8 cellular contexts compared by ENCODE assay signal in the genomic region with DNA sequence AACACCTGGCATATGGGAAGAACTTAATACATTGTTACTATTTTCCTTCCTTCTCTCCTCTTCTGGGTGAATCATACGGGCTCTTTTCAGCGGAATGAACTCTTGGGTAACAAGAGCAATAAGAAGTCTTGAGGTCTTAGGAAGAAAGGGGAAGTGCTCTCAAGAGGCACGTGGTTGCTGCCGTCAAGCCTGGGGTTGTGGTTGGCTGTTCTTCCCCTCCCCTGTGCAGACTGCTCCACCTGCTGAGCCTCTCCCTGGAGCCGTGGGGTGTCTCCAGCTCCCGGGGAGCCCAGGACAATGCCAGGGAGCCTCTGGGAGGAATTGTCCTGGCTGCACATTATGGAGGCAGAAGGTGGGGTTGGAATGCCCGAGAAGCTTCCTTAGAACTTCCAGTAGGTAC. TPM values are rescaled to one million over a fixed set of nuclear protein-coding genes. Genes with fewer than 3 reads are reported as not detected.
A peak's percentile ranks its signal among the peaks of the same experiment; 100 is the strongest.
DNase-seq lines count a peak whose midpoint lies in the region; ATAC-seq, FAIRE-seq and TF ChIP-seq lines count a peak whose summit lies in the region.

No MANE protein-coding gene starts in this region.

- RAD21 ChIA-PET in GM12878 (lab: Charles Lee; ENCODE audit: unreplicated experiment): no interaction called here

- peak; percentile 97 for FAIRE-seq in GM12878 (lab: Jason Lieb, UNC)

- TF ChIP-seq RAD21 in GM12878 (IDR thresholded peaks at IDR 0.05; ENCODE audit: insufficient read depth, low read depth, low read length): no peak

- H3K36me3 ChIP-seq in GM12878 (ENCODE audit: control insufficient read depth in 2 of 2, insufficient read depth in 2 of 2, low read length in 1 of 2): no peaks in the 10 kb centered on the region
- H3K36me3 ChIP-seq in stomach: no peaks in the 10 kb centered on the region
- no peaks in the 10 kb centered on the region for H3K36me3 ChIP-seq in hepatocyte (replicated peaks; ENCODE audit: insufficient read depth, low read depth)

- peak; percentile 39 to 71; a peak in 3 of 4 replicates for TF ChIP-seq EP300 in GM12878 (IDR thresholded peaks at IDR 0.05; ENCODE audit: borderline replicate concordance in 1 of 2, control insufficient read depth in 1 of 2, low read depth in 2 of 2, low read length in 2 of 2)
- TF ChIP-seq EP300 in stomach (IDR thresholded peaks at IDR 0.05): no peak

- H3K4me3 ChIP-seq in GM12878 (no peak overlapping the region), stomach (no peak overlapping the region), hepatocyte (no peak overlapping the region)

- no TSS peak for BruUV-seq in GM12878 (replicated peaks; lab: Mats Ljungman, UMichigan)

- SMC1A ChIA-PET in GM12878 (lab: Charles Lee; ENCODE audit: uncharacterized antibody, unreplicated experiment): no interaction called here

- POLR2A ChIA-PET in GM12878 (lab: Charles Lee): interaction anchor here (1.1 kb wide), 1 partner anchor 12 kb away, joined by 3 read pairs; no protein-coding TSS in a partner anchor
- POLR2A ChIA-PET in HEK293T (lab: Yijun Ruan, JAX): no interaction called here

- intact Hi-C loops in GM12878 (cut with micrococcal nuclease; ENCODE audit: unreplicated experiment): no loop called here
- intact Hi-C loops in stomach (cut with DNase I; ENCODE audit: low total_unique reads): no loop called here

- H2AFZ ChIP-seq in GM12878 (ENCODE audit: control insufficient read depth, low read depth, low read length): peak overlapping the region; percentile 38; the same call in 1 of the 2 replicates
- no peak overlapping the region for H2AFZ ChIP-seq in hepatocyte

- H4K20me1 ChIP-seq in GM12878 (ENCODE audit: control insufficient read depth, insufficient read depth) (no peaks in the 10 kb centered on the region), hepatocyte (ENCODE audit: insufficient read depth, poor library complexity, severe bottlenecking) (no peaks in the 10 kb centered on the region)

- H3K27ac ChIP-seq in GM12878 (ENCODE audit: control insufficient read depth, insufficient read depth): no peak overlapping the region
- peak overlapping the region in 2 of 5 donors; percentile 60 for H3K27ac ChIP-seq in stomach
- no peak overlapping the region for H3K27ac ChIP-seq in hepatocyte

- TF ChIP-seq POLR2A in GM12878 (IDR thresholded peaks at IDR 0.05; ENCODE audit: low read depth, low read length): no peak
- TF ChIP-seq POLR2A in stomach (IDR thresholded peaks at IDR 0.05): no peak

- 0 out of 6 replicates have a peak, but pooled peaks of 1 of the 3 experiments have one; percentile 11 for TF ChIP-seq CTCF in GM12878 (IDR thresholded peaks at IDR 0.05 in 2 of 3, conservative IDR thresholded peaks at IDR 0.05 in 1 of 3; ENCODE audit: control insufficient read depth in 2 of 3, extremely low read depth in 1 of 3, insufficient read depth in 1 of 3, low read depth in 3 of 3, low read length in 3 of 3)
- TF ChIP-seq CTCF in stomach (IDR thresholded peaks at IDR 0.05): no peak
- no peak for TF ChIP-seq CTCF in hepatocyte (IDR thresholded peaks at IDR 0.05; ENCODE audit: poor library complexity)

- H3K9me2 ChIP-seq in hepatocyte (replicated peaks; ENCODE audit: insufficient read depth): no peaks in the 10 kb centered on the region

- ATAC-seq in GM18517 (IDR thresholded peaks at IDR 0.05; ENCODE audit: unreplicated experiment) (peak; percentile 79), HG02610 (IDR thresholded peaks at IDR 0.05; ENCODE audit: unreplicated experiment) (peak; percentile 98), GM12878 (peak; percentile 99)

- H3K9me3 ChIP-seq in GM12878 (replicated peaks; ENCODE audit: control insufficient read depth, insufficient read depth, low read length): no peaks in the 10 kb centered on the region
- no peaks in the 10 kb centered on the region for H3K9me3 ChIP-seq in stomach
- no peaks in the 10 kb centered on the region for H3K9me3 ChIP-seq in hepatocyte (ENCODE audit: low read depth)

- WGBS in GM12878 (ENCODE audit: insufficient coverage, insufficient replicate concordance, low lambda C conversion rate, missing lambda C conversion rate): 12% methylated on average over 7 of the region's 7 CpGs
- 51 to 61% (median 55%) methylated on average over 6 to 7 of the region's 7 CpGs for WGBS in stomach, 5 donors
- WGBS in hepatocyte (ENCODE audit: low lambda C conversion rate, missing lambda C conversion rate): 86% methylated on average over 7 of the region's 7 CpGs

- no peak overlapping the region for H3K4me2 ChIP-seq in GM12878 (ENCODE audit: control insufficient read depth, insufficient read depth)
- no peak overlapping the region for H3K4me2 ChIP-seq in hepatocyte

- H3K4me1 ChIP-seq in GM12878 (ENCODE audit: control insufficient read depth, insufficient read depth, low read length): peaks cover 3% of the 10 kb centered on the region; the same call in 1 of the 2 replicates
- H3K4me1 ChIP-seq in stomach: no peaks in the 10 kb centered on the region
- H3K4me1 ChIP-seq in hepatocyte (ENCODE audit: insufficient read depth): no peaks in the 10 kb centered on the region

- peak; percentile 53 for DNase-seq in NAMALWA (ENCODE audit: low spot score)
- peak; percentile 31 for DNase-seq in GM12878 (ENCODE audit: low read depth, low spot score)
- peak; percentile 49 for DNase-seq in stomach
- no peak for DNase-seq in HEK293T (ENCODE audit: extremely low spot score)
- no peak for DNase-seq in HCEC 1CT
- no peak for DNase-seq in hepatocyte (ENCODE audit: low spot score)

- in situ Hi-C loops in GM12878 (cut with MboI): no loop called here

- H3K27me3 ChIP-seq in GM12878 (replicated peaks in 1 of 2; ENCODE audit: control insufficient read depth in 2 of 2, insufficient read depth in 2 of 2, low read length in 1 of 2) (no peaks in the 10 kb centered on the region), stomach (peaks cover 0 to 3% (median 0%) of the 10 kb centered on the region in 3 donors), hepatocyte (no peaks in the 10 kb centered on the region)

- CTCF ChIA-PET in GM12878 (lab: Yijun Ruan, JAX) (no interaction called here), HEK293T (lab: Yijun Ruan, JAX) (no interaction called here)

- no peaks in the 10 kb centered on the region for H3K79me2 ChIP-seq in GM12878 (ENCODE audit: control insufficient read depth, insufficient read depth, low read length)
- H3K79me2 ChIP-seq in hepatocyte: no peaks in the 10 kb centered on the region

- H3K9ac ChIP-seq in GM12878 (ENCODE audit: control insufficient read depth, insufficient read depth, low read length): no peak overlapping the region

TF ChIP-seq in GM12878, 131 proteins besides CTCF, POLR2A, EP300 and RAD21 (continues in another document):
- TF ChIP-seq, protein P1, sequence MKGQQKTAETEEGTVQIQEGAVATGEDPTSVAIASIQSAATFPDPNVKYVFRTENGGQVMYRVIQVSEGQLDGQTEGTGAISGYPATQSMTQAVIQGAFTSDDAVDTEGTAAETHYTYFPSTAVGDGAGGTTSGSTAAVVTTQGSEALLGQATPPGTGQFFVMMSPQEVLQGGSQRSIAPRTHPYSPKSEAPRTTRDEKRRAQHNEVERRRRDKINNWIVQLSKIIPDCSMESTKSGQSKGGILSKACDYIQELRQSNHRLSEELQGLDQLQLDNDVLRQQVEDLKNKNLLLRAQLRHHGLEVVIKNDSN (IDR thresholded peaks at IDR 0.05; ENCODE audit: borderline replicate concordance, extremely low read length, insufficient read depth, low read depth, low read length): peak; percentile 83
- TF ChIP-seq, protein P2, sequence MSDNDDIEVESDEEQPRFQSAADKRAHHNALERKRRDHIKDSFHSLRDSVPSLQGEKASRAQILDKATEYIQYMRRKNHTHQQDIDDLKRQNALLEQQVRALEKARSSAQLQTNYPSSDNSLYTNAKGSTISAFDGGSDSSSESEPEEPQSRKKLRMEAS (IDR thresholded peaks at IDR 0.05; ENCODE audit: low read depth, low read length): peak; percentile 52; the same call in 1 of the 2 replicates
- TF ChIP-seq IRF4 (IDR thresholded peaks at IDR 0.05; ENCODE audit: low read depth, low read length): 0 out of 2 replicates have a peak, but pooled peaks have one; percentile 16

TF ChIP-seq in HEK293T, 16 proteins besides CTCF, POLR2A, EP300 and RAD21:
- no peak for TF ChIP-seq HDGF (IDR thresholded peaks at IDR 0.05; ENCODE audit: borderline replicate concordance)
- no peak for TF ChIP-seq FOXA1 (IDR thresholded peaks at IDR 0.05)
- no peak for TF ChIP-seq CTBP1 (IDR thresholded peaks at IDR 0.05; ENCODE audit: borderline replicate concordance)
- no peak for TF ChIP-seq FOXK2 (IDR thresholded peaks at IDR 0.05)
- TF ChIP-seq SUZ12 (IDR thresholded peaks at IDR 0.05): no peak

RNA-seq across cellular contexts. Expression of a gene that starts 19.4 kb away (rescaled TPM):
- total RNA-seq in GM12878 (2013; cell fraction: nucleolus; rRNA removed): 0.06 and 0.42 TPM in 2 replicates
- 0.06 and 0.11 TPM in 2 replicates for total RNA-seq in GM12878 (2014; rRNA removed)
- total RNA-seq in GM12878 (2014; rRNA removed; fragmentation: Illumina TruSeq; extraction: Trizol): not detected in 2 replicates
- total RNA-seq in GM12878 (2021): not detected in 2 replicates
- not detected for polyA plus RNA-seq in GM12878 (2011; ENCODE audit: low read depth)
- polyA plus RNA-seq in GM12878 (2011; rRNA removed): not detected in 2 replicates
- polyA plus RNA-seq in GM12878 (2011; cell fraction: cytosol; rRNA removed): 0.03 TPM in 2 replicates
- 0.31 and 0.39 TPM in 2 replicates for polyA plus RNA-seq in GM12878 (2011; cell fraction: nucleus; rRNA removed)
- 0.08 and 0.15 TPM in 2 replicates for polyA plus RNA-seq in GM12878 (2012)
- 0.03 TPM in 1 of 2 replicates, not detected in the other for polyA plus RNA-seq in GM12878 (2014; fragmentation: Illumina TruSeq; extraction: Trizol)
- polyA plus RNA-seq in GM12878 (2014; fragmentation: Nextera tagmentation; extraction: Ambion mirVana): not detected
- 0.01 TPM in 1 of 2 replicates, not detected in the other for polyA plus RNA-seq in GM12878 (2014; rRNA removed)
- not detected for polyA plus RNA-seq in GM12878 (2016; fragmentation: Nextera tagmentation; extraction: Ambion mirVana)
- polyA minus RNA-seq in GM12878 (2011; rRNA and poly(A)+ RNA removed): not detected in 2 replicates
- not detected in 2 replicates for polyA minus RNA-seq in GM12878 (2011; cell fraction: cytosol; rRNA and poly(A)+ RNA removed)
- under 0.01 and 0.10 TPM in 2 replicates for polyA minus RNA-seq in GM12878 (2011; cell fraction: nucleus; rRNA and poly(A)+ RNA removed)
- 1 to 10 TPM in 2 of 5 donors, under 1 TPM in 2, not detected in 1; 0.43 to 3.5 (median 1.00) TPM for total RNA-seq in stomach
- 1 to 10 TPM in 1 of 3 donors, under 1 TPM in 2; 0.56 to 1.2 (median 0.80) TPM for polyA plus RNA-seq in stomach
- total RNA-seq in hepatocyte: 0.47 and 0.92 TPM in 2 replicates
- 1.3 and 2.1 TPM in 2 replicates for polyA plus RNA-seq in hepatocyte

Comparison
In these comparisons a context has a peak if more than half of its experiments do, and no peak if none do; other contexts are left out.
1. DNase-seq: peak in NAMALWA (single experiment), GM12878 (single experiment) and stomach (single experiment); none in HEK293T (single experiment), HCEC 1CT (single experiment) and hepatocyte (single experiment).
2. Peak in every context shown above with its lines, with median percentiles within 50 percentile points of each other: ATAC-seq.